ENCODE assay signal across 17 cellular contexts in the genomic region with DNA sequence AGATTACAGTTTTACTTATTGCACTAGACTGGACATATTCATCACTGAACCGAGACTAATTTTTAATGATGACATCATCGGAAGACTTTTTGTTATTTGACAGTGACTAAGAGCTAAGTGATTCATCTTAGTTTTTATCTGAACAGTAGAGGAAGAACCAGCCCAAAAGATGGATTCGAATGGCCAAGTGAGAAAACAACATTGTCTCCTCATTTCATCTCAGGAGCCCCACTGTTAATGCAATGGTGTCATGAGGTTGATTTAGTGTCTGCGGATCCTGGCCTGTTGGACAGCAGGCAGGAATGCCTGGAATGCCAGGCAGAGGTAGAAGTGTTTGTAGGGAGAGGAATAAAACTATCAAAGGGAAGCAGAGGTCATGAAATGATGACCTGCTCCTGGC. TPM values are rescaled to one million over a fixed set of nuclear protein-coding genes. Genes with fewer than 3 reads are reported as not detected.
DNase-seq lines count a peak whose midpoint lies in the region; ATAC-seq and TF ChIP-seq lines count a peak whose summit lies in the region.
"Had no signal": no experiment of that assay in that cellular context is flagged by ENCODE, and none has a peak within 500 bp of the region (broad histone marks: within the 10 kb centered on the region; RNA-seq: fewer than 3 reads in every experiment).

No MANE protein-coding gene starts in this region.

- H3K4me1 Mint-ChIP-seq in progenitor cell of endocrine pancreas (ENCODE audit: low read depth), result peaks cover 12% of the 10 kb centered on the region
- H3K4me1 Mint-ChIP-seq: nephron had no signal

- H3K27ac Mint-ChIP-seq in progenitor cell of endocrine pancreas, result peak overlapping the region; percentile 51
- H3K27ac Mint-ChIP-seq: activated T-helper 2 cell treated with anti-CD3 and anti-CD28 coated beads, Interferon-gamma antibody, Interleukin-2, Interleukin-4, amounts not matched to agents 10 μg/mL and 5 μg/mL and 100 μg/mL, durations not matched to agents 14 hours and 24 hours and 36 hours; brain; CD14-positive monocyte; nephron had no signal

- ATAC-seq in esophagus mucosa, result peak; percentile 60

- no peaks in the 10 kb centered on the region for H3K36me3 Mint-ChIP-seq in progenitor cell of endocrine pancreas (ENCODE audit: insufficient read depth)
- H3K36me3 Mint-ChIP-seq: brain, CD14-positive monocyte had no signal

- H3K9me3 Mint-ChIP-seq in progenitor cell of endocrine pancreas (ENCODE audit: low read depth), result no peaks in the 10 kb centered on the region
- H3K9me3 Mint-ChIP-seq: activated T-helper 2 cell treated with anti-CD3 and anti-CD28 coated beads, Interferon-gamma antibody, Interleukin-2, Interleukin-4, amounts not matched to agents 10 μg/mL and 5 μg/mL and 100 μg/mL, durations not matched to agents 14 hours and 24 hours and 36 hours; nephron had no signal

- intact Hi-C loops in head of caudate nucleus (cut with DNase I), result no loop called here

- no peak for TF ChIP-seq CTCF in progenitor cell of endocrine pancreas (IDR thresholded peaks at IDR 0.05; ENCODE audit: unreplicated experiment)

- peaks cover 8% of the 10 kb centered on the region for H3K27me3 Mint-ChIP-seq in progenitor cell of endocrine pancreas

- H3K4me3 Mint-ChIP-seq in progenitor cell of endocrine pancreas (ENCODE audit: low read depth), result no peak overlapping the region
- H3K4me3 Mint-ChIP-seq: brain, CD14-positive monocyte, nephron had no signal

- peak; percentile 34 for DNase-seq in GM03348 (ENCODE audit: low spot score)
- DNase-seq in RKO (ENCODE audit: low spot score), result peak; percentile 44
- no peak for DNase-seq in progenitor cell of endocrine pancreas (ENCODE audit: low spot score, unreplicated experiment)
- DNase-seq in Kasumi-1 (lab: John Stamatoyannopoulos, UW), result no peak
- DNase-seq in stimulated activated CD4-positive, alpha-beta T cell treated with anti-CD3 and anti-CD28 coated beads, Interleukin-2, amount 100 ng/mL, for 24 hours, result no peak
- no peak for DNase-seq in head of caudate nucleus
- DNase-seq: effector CD8-positive, alpha-beta T cell; KG1; left ventricle myocardium inferior; NCI-H526; stimulated activated CD4-positive, alpha-beta T cell treated with anti-CD3 and anti-CD28 coated beads, Interleukin-4, amount 100 ng/mL, for 1 hour; upper lobe of left lung had no signal

RNA-seq across cellular contexts. Expression of a gene that starts 37.8 kb away (rescaled TPM):
- total RNA-seq in esophagus mucosa (12.4 TPM), progenitor cell of endocrine pancreas (28.5 and 33.3 TPM in 2 replicates)

Comparison
In these comparisons a context has a peak if more than half of its experiments do, and no peak if none do; other contexts are left out.
1. DNase-seq: peak in GM03348 (single experiment) and RKO (single experiment); none in progenitor cell of endocrine pancreas (single experiment), Kasumi-1 (0 of 2), stimulated activated CD4-positive, alpha-beta T cell treated with anti-CD3 and anti-CD28 coated beads, Interleukin-2, amount 100 ng/mL, for 24 hours (0 of 2) and head of caudate nucleus (0 of 42).